8 cellular contexts compared by ENCODE assay signal in the genomic region with DNA sequence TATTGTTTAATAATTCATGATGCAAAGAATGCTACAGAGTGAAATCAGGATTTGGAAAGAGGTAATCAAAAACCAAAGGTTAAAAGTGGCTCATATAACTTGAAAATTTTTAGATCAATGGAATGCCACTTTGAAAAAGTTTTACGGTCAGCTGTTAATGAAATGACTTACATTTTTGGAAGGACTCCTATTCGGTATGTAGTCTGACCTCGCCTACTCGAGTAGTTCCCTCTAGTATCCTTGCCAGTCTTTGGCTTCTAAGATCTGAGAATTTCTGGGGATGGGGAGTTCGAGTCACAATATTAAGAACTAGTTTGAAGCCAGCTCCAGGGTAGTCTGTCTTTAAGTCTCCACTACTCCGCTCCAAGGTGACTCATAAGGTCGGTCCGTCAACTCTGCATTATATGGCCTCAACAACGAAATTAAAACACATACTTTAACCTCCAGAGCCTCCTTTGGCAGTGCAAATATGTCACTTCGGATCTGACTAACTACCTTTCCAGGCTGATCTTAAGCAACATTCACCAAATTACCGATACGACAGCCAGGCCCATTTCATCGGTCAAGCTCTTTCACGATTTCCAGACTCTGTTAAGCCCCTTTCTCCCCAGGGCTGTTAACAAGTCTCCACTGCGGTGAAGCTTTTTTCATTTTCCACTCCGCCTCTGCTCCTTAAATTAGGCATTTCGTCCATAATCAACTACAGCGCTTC. TPM values are rescaled to one million over a fixed set of nuclear protein-coding genes. Genes with fewer than 3 reads are reported as not detected.
DNase-seq lines count a peak whose midpoint lies in the region; ATAC-seq and TF ChIP-seq lines count a peak whose summit lies in the region.

No MANE protein-coding gene starts in this region.

- intact Hi-C loops in MCF 10A (cut with micrococcal nuclease): loop anchor here (5.0 kb wide), 2 partner anchors 152 to 218 kb away; partner anchors contain the start of gene RAB33B

- ATAC-seq in activated CD8-positive, alpha-beta memory T cell treated with anti-CD3 and anti-CD28 coated beads, Interleukin-2, amount 10 ng/mL, durations not matched to agents 7 days and 5 days: peak; percentile 22
- ATAC-seq in HG02642 (IDR thresholded peaks at IDR 0.05; ENCODE audit: poor library complexity, unreplicated experiment): peak; percentile 13

- peaks cover 25% of the 10 kb centered on the region for H3K36me3 Mint-ChIP-seq in activated CD8-positive, alpha-beta memory T cell treated with anti-CD3 and anti-CD28 coated beads, Interleukin-2, amount 10 ng/mL, durations not matched to agents 7 days and 5 days
- peaks cover 9% of the 10 kb centered on the region for H3K36me3 Mint-ChIP-seq in MCF 10A (ENCODE audit: insufficient read depth, unreplicated experiment)
- H3K36me3 Mint-ChIP-seq in stimulated activated naive CD8-positive, alpha-beta T cell treated with anti-CD3 and anti-CD28 coated beads, Interleukin-15, Interleukin-2, amounts not matched to agents 100 ng/mL and 50 ng/mL, for 24 hours (ENCODE audit: low read depth): peaks cover 36% of the 10 kb centered on the region

- peak overlapping the region; percentile 97 for H3K4me3 Mint-ChIP-seq in activated CD8-positive, alpha-beta memory T cell treated with anti-CD3 and anti-CD28 coated beads, Interleukin-2, amount 10 ng/mL, durations not matched to agents 7 days and 5 days
- H3K4me3 Mint-ChIP-seq in MCF 10A (ENCODE audit: unreplicated experiment): peak overlapping the region; percentile 87
- peak overlapping the region; percentile 99 for H3K4me3 Mint-ChIP-seq in stimulated activated naive CD8-positive, alpha-beta T cell treated with anti-CD3 and anti-CD28 coated beads, Interleukin-15, Interleukin-2, amounts not matched to agents 100 ng/mL and 50 ng/mL, for 24 hours

- no peak for TF ChIP-seq CTCF in MCF 10A (IDR thresholded peaks at IDR 0.05; ENCODE audit: unreplicated experiment)

- H3K4me1 Mint-ChIP-seq in activated CD8-positive, alpha-beta memory T cell treated with anti-CD3 and anti-CD28 coated beads, Interleukin-2, amount 10 ng/mL, durations not matched to agents 7 days and 5 days: peaks cover 62% of the 10 kb centered on the region
- H3K4me1 Mint-ChIP-seq in MCF 10A (ENCODE audit: insufficient read depth, unreplicated experiment): peaks cover 6% of the 10 kb centered on the region
- H3K4me1 Mint-ChIP-seq in stimulated activated naive CD8-positive, alpha-beta T cell treated with anti-CD3 and anti-CD28 coated beads, Interleukin-15, Interleukin-2, amounts not matched to agents 100 ng/mL and 50 ng/mL, for 24 hours (ENCODE audit: low read depth): peaks cover 66% of the 10 kb centered on the region

- POLR2A ChIA-PET in MCF 10A (lab: Yijun Ruan, JAX): interaction anchor here (0.6 to 5.2 kb wide), 62 partner anchors 8 to 1266 kb away, joined by 3 to 254 read pairs (median 5); partner anchors contain the start of genes ELF2, NOCT, RAB33B and SCOC

- CTCF ChIA-PET in activated CD8-positive, alpha-beta memory T cell treated with anti-CD3 and anti-CD28 coated beads, Interleukin-2, amount 10 ng/mL, durations not matched to agents 7 days and 5 days (lab: Charles Lee): interaction anchor here (0.8 to 2.2 kb wide), 13 partner anchors 11 to 281 kb away, joined by 3 to 8 read pairs (median 3); partner anchors contain the start of gene ELF2
- CTCF ChIA-PET in MCF 10A (lab: Yijun Ruan, JAX): interaction anchor here (0.6 to 6.1 kb wide), 9 partner anchors 19 to 133 kb away, joined by 3 to 57 read pairs (median 3); no protein-coding TSS in a partner anchor

- H3K27ac Mint-ChIP-seq in activated CD8-positive, alpha-beta memory T cell treated with anti-CD3 and anti-CD28 coated beads, Interleukin-2, amount 10 ng/mL, durations not matched to agents 7 days and 5 days: peak overlapping the region; percentile 99
- H3K27ac Mint-ChIP-seq in MCF 10A (ENCODE audit: low read depth, unreplicated experiment): peak overlapping the region; percentile 98
- H3K27ac Mint-ChIP-seq in stimulated activated naive CD8-positive, alpha-beta T cell treated with anti-CD3 and anti-CD28 coated beads, Interleukin-15, Interleukin-2, amounts not matched to agents 100 ng/mL and 50 ng/mL, for 24 hours: peak overlapping the region; percentile 100

- peak; percentile 49 for DNase-seq in activated CD8-positive, alpha-beta memory T cell treated with anti-CD3 and anti-CD28 coated beads, Interleukin-2, amount 10 ng/mL, durations not matched to agents 7 days and 5 days
- DNase-seq in activated CD8-positive, alpha-beta memory T cell treated with anti-CD3 and anti-CD28 coated beads, Interleukin-2, amount 50 U/mL, for 48 hours: no peak
- DNase-seq in NCI-H526 treated with DMSO at 0.1 percent for 48 hours (lab: John Stamatoyannopoulos, UW): peak; percentile 62
- peak; percentile 74 for DNase-seq in MCF 10A (ENCODE audit: unreplicated experiment)
- peak; percentile 78 for DNase-seq in kidney glomerular epithelial cell (lab: John Stamatoyannopoulos, UW)
- no peak for DNase-seq in germinal center (ENCODE audit: low spot score)

- TSS peak; percentile 62 for BruUV-seq in MCF 10A (replicated peaks; lab: Mats Ljungman, UMichigan)

- H3K27me3 Mint-ChIP-seq in activated CD8-positive, alpha-beta memory T cell treated with anti-CD3 and anti-CD28 coated beads, Interleukin-2, amount 10 ng/mL, durations not matched to agents 7 days and 5 days: no peaks in the 10 kb centered on the region
- H3K27me3 Mint-ChIP-seq in MCF 10A (ENCODE audit: insufficient read depth, unreplicated experiment): no peaks in the 10 kb centered on the region
- H3K27me3 Mint-ChIP-seq in stimulated activated naive CD8-positive, alpha-beta T cell treated with anti-CD3 and anti-CD28 coated beads, Interleukin-15, Interleukin-2, amounts not matched to agents 100 ng/mL and 50 ng/mL, for 24 hours: no peaks in the 10 kb centered on the region

- H3K9me3 Mint-ChIP-seq in activated CD8-positive, alpha-beta memory T cell treated with anti-CD3 and anti-CD28 coated beads, Interleukin-2, amount 10 ng/mL, durations not matched to agents 7 days and 5 days (ENCODE audit: low read depth): no peaks in the 10 kb centered on the region
- no peaks in the 10 kb centered on the region for H3K9me3 Mint-ChIP-seq in MCF 10A (ENCODE audit: unreplicated experiment)
- H3K9me3 Mint-ChIP-seq in stimulated activated naive CD8-positive, alpha-beta T cell treated with anti-CD3 and anti-CD28 coated beads, Interleukin-15, Interleukin-2, amounts not matched to agents 100 ng/mL and 50 ng/mL, for 24 hours: no peaks in the 10 kb centered on the region

RNA-seq across cellular contexts. Expression of gene NAA15, which starts 0.7 kb away (rescaled TPM):
- 10 to 100 TPM; 50.0 to 70.8 TPM for total RNA-seq in activated CD8-positive, alpha-beta memory T cell treated with anti-CD3 and anti-CD28 coated beads, Interleukin-2, amount 10 ng/mL, durations not matched to agents 7 days and 5 days
- total RNA-seq in MCF 10A (2022): 54.9 and 80.6 TPM in 2 replicates

RNA-seq across cellular contexts. Expression of gene NDUFC1, which starts 1.7 kb away (rescaled TPM):
- total RNA-seq in activated CD8-positive, alpha-beta memory T cell treated with anti-CD3 and anti-CD28 coated beads, Interleukin-2, amount 10 ng/mL, durations not matched to agents 7 days and 5 days: 10 to 100 TPM; 32.2 to 34.9 TPM
- 86.1 and 102 TPM in 2 replicates for total RNA-seq in MCF 10A (2022)

RNA-seq across cellular contexts. Expression of gene MGARP, which starts 20.6 kb away (rescaled TPM):
- total RNA-seq in activated CD8-positive, alpha-beta memory T cell treated with anti-CD3 and anti-CD28 coated beads, Interleukin-2, amount 10 ng/mL, durations not matched to agents 7 days and 5 days: under 1 TPM in 1 of 2 experiments, not detected in 1; 0.20 TPM
- total RNA-seq in MCF 10A (2022): not detected in 2 replicates

Comparison
In these comparisons a context has a peak if more than half of its experiments do, and no peak if none do; other contexts are left out.
1. DNase-seq: peak in activated CD8-positive, alpha-beta memory T cell treated with anti-CD3 and anti-CD28 coated beads, Interleukin-2, amount 10 ng/mL, durations not matched to agents 7 days and 5 days (single experiment), NCI-H526 treated with DMSO at 0.1 percent for 48 hours (single experiment), MCF 10A (single experiment) and kidney glomerular epithelial cell (single experiment); none in activated CD8-positive, alpha-beta memory T cell treated with anti-CD3 and anti-CD28 coated beads, Interleukin-2, amount 50 U/mL, for 48 hours (single experiment) and germinal center (single experiment).
2. Peak in every context shown above with its lines, with median percentiles within 50 percentile points of each other: H3K27ac Mint-ChIP-seq and H3K4me3 Mint-ChIP-seq.